ENCODE assay signal across 11 cellular contexts in genomic region chr3:52120576-52121458, GRCh38. TPM values are rescaled to one million over a fixed set of nuclear protein-coding genes. Genes with fewer than 3 reads are reported as not detected.
DNase-seq lines count a peak whose midpoint lies in the region; ATAC-seq and TF ChIP-seq lines count a peak whose summit lies in the region.
"Had no signal": no experiment of that assay in that cellular context is flagged by ENCODE, and none has a peak within 500 bp of the region (broad histone marks: within the 10 kb centered on the region; RNA-seq: fewer than 3 reads in every experiment).

No MANE protein-coding gene starts in this region.

- H3K4me1 ChIP-seq in Peyer's patch (peaks cover 0 to 10% (median 3%) of the 10 kb centered on the region in 4 donors), right atrium auricular region (peaks cover 0 to 38% of the 10 kb centered on the region in 2 donors), tibial artery (peaks cover 0 to 7% (median 0%) of the 10 kb centered on the region in 4 donors)
- H3K4me1 ChIP-seq: SJSA1 had no signal

- H3K27me3 Mint-ChIP-seq in activated CD4-positive, alpha-beta memory T cell treated with anti-CD3 and anti-CD28 coated beads, Interleukin-2, amount 10 ng/mL, durations not matched to agents 7 days and 5 days: no peaks in the 10 kb centered on the region
- H3K27me3 Mint-ChIP-seq in activated CD4-positive, alpha-beta memory T cell treated with anti-CD3 and anti-CD28 coated beads for 36 hours: no peaks in the 10 kb centered on the region

- no peak overlapping the region for H3K4me3 Mint-ChIP-seq in activated CD4-positive, alpha-beta memory T cell treated with anti-CD3 and anti-CD28 coated beads, Interleukin-2, amount 10 ng/mL, durations not matched to agents 7 days and 5 days
- H3K4me3 Mint-ChIP-seq in activated CD4-positive, alpha-beta memory T cell treated with anti-CD3 and anti-CD28 coated beads for 36 hours: no peak overlapping the region

- intact Hi-C loops in activated CD4-positive, alpha-beta memory T cell treated with anti-CD3 and anti-CD28 coated beads for 36 hours (cut with micrococcal nuclease): loop anchor here (5.0 kb wide), 1 partner anchor 179 kb away; the partner anchor contains the start of genes PARP3 and RRP9
- intact Hi-C loops in tibial artery (cut with DNase I; ENCODE audit: low total_unique reads): loop anchor here (2.0 to 5.0 kb wide), 2 partner anchors 64 to 116 kb away; partner anchors contain the start of gene DUSP7

- H3K4me1 Mint-ChIP-seq in activated CD4-positive, alpha-beta memory T cell treated with anti-CD3 and anti-CD28 coated beads, Interleukin-2, amount 10 ng/mL, durations not matched to agents 7 days and 5 days: peaks cover 15% of the 10 kb centered on the region
- no peaks in the 10 kb centered on the region for H3K4me1 Mint-ChIP-seq in activated CD4-positive, alpha-beta memory T cell treated with anti-CD3 and anti-CD28 coated beads for 36 hours (ENCODE audit: low read depth)

- H3K9me3 ChIP-seq in Peyer's patch: no peaks in the 10 kb centered on the region
- H3K9me3 ChIP-seq in right atrium auricular region: no peaks in the 10 kb centered on the region
- H3K9me3 ChIP-seq in tibial artery: no peaks in the 10 kb centered on the region
- H3K9me3 ChIP-seq: mucosa of descending colon, SJSA1 had no signal

- DNase-seq in activated CD4-positive, alpha-beta memory T cell treated with anti-CD3 and anti-CD28 coated beads, Interleukin-2, amount 10 ng/mL, durations not matched to agents 7 days and 5 days: no peak
- no peak for DNase-seq in activated CD4-positive, alpha-beta memory T cell treated with anti-CD3 and anti-CD28 coated beads for 36 hours
- DNase-seq in Peyer's patch: no peak
- DNase-seq in right atrium auricular region (ENCODE audit: low spot score): no peak
- no peak for DNase-seq in tibial artery
- DNase-seq in hypothalamus (lab: John Stamatoyannopoulos, UW): no peak
- DNase-seq in activated T-cell treated with anti-CD3 and anti-CD28 coated beads, Interleukin-2, amount 50 U/mL, for 48 hours: no peak
- DNase-seq: activated T-cell treated with anti-CD3 and anti-CD28 coated beads, Interleukin-2, amount 50 U/mL, for 1 hour had no signal

- no peak for TF ChIP-seq CTCF in Peyer's patch (IDR thresholded peaks at IDR 0.05)
- no peak for TF ChIP-seq CTCF in right atrium auricular region (IDR thresholded peaks at IDR 0.05)
- TF ChIP-seq CTCF in tibial artery (IDR thresholded peaks at IDR 0.05): no peak

- H3K36me3 ChIP-seq in Peyer's patch (no peaks in the 10 kb centered on the region), right atrium auricular region (no peaks in the 10 kb centered on the region), tibial artery (no peaks in the 10 kb centered on the region)

- H3K27ac ChIP-seq in Peyer's patch: peak overlapping the region; percentile 23 to 48 (median 38)
- H3K27ac ChIP-seq in right atrium auricular region: peak overlapping the region; percentile 75
- H3K27ac ChIP-seq in tibial artery: peak overlapping the region; percentile 25 to 30
- H3K27ac ChIP-seq: SJSA1 had no signal

- no peaks in the 10 kb centered on the region for H3K9me3 Mint-ChIP-seq in activated CD4-positive, alpha-beta memory T cell treated with anti-CD3 and anti-CD28 coated beads, Interleukin-2, amount 10 ng/mL, durations not matched to agents 7 days and 5 days
- H3K9me3 Mint-ChIP-seq in activated CD4-positive, alpha-beta memory T cell treated with anti-CD3 and anti-CD28 coated beads for 36 hours: no peaks in the 10 kb centered on the region

- POLR2A ChIA-PET in activated CD4-positive, alpha-beta memory T cell treated with anti-CD3 and anti-CD28 coated beads, Interleukin-2, amount 10 ng/mL, durations not matched to agents 7 days and 5 days (lab: Charles Lee): interaction anchor here (1.0 to 1.7 kb wide), 2 partner anchors 68 to 125 kb away, joined by 4 to 6 read pairs; partner anchors contain the start of gene RPL29
- POLR2A ChIA-PET in activated CD4-positive, alpha-beta memory T cell treated with anti-CD3 and anti-CD28 coated beads for 36 hours (lab: Charles Lee): no interaction called here

- no peak for ATAC-seq in GM19023 (IDR thresholded peaks at IDR 0.05; ENCODE audit: unreplicated experiment)

- H3K4me3 ChIP-seq in Peyer's patch: no peak overlapping the region
- no peak overlapping the region for H3K4me3 ChIP-seq in right atrium auricular region
- H3K4me3 ChIP-seq in tibial artery: no peak overlapping the region
- H3K4me3 ChIP-seq: mucosa of descending colon, SJSA1 had no signal

- peaks cover 25% of the 10 kb centered on the region for H3K36me3 Mint-ChIP-seq in activated CD4-positive, alpha-beta memory T cell treated with anti-CD3 and anti-CD28 coated beads, Interleukin-2, amount 10 ng/mL, durations not matched to agents 7 days and 5 days (ENCODE audit: low read depth)
- peaks cover 4% of the 10 kb centered on the region for H3K36me3 Mint-ChIP-seq in activated CD4-positive, alpha-beta memory T cell treated with anti-CD3 and anti-CD28 coated beads for 36 hours

- H3K27ac Mint-ChIP-seq in activated CD4-positive, alpha-beta memory T cell treated with anti-CD3 and anti-CD28 coated beads, Interleukin-2, amount 10 ng/mL, durations not matched to agents 7 days and 5 days: peak overlapping the region; percentile 71
- no peak overlapping the region for H3K27ac Mint-ChIP-seq in activated CD4-positive, alpha-beta memory T cell treated with anti-CD3 and anti-CD28 coated beads for 36 hours

- CTCF ChIA-PET in activated CD4-positive, alpha-beta memory T cell treated with anti-CD3 and anti-CD28 coated beads, Interleukin-2, amount 10 ng/mL, durations not matched to agents 7 days and 5 days (lab: Charles Lee): interaction anchor here (0.6 to 6.3 kb wide), 9 partner anchors 21 to 178 kb away, joined by 3 to 54 read pairs (median 4); partner anchors contain the start of genes PARP3 and RPL29
- CTCF ChIA-PET in activated CD4-positive, alpha-beta memory T cell treated with anti-CD3 and anti-CD28 coated beads for 36 hours (lab: Charles Lee): interaction anchor here (0.9 to 5.3 kb wide), 6 partner anchors 21 to 147 kb away, joined by 3 to 101 read pairs (median 10); partner anchors contain the start of genes ABHD14A, ABHD14B and DUSP7

- H3K27me3 ChIP-seq in Peyer's patch: no peaks in the 10 kb centered on the region
- no peaks in the 10 kb centered on the region for H3K27me3 ChIP-seq in right atrium auricular region
- H3K27me3 ChIP-seq in tibial artery: no peaks in the 10 kb centered on the region
- H3K27me3 ChIP-seq: SJSA1 had no signal

- TF ChIP-seq POLR2A in Peyer's patch (IDR thresholded peaks at IDR 0.05): no peak

RNA-seq across cellular contexts. Expression of gene POC1A, which starts 33.4 kb away (rescaled TPM):
- 10 to 100 TPM; 24.8 to 25.6 TPM for total RNA-seq in activated CD4-positive, alpha-beta memory T cell treated with anti-CD3 and anti-CD28 coated beads, Interleukin-2, amount 10 ng/mL, durations not matched to agents 7 days and 5 days
- total RNA-seq in activated CD4-positive, alpha-beta memory T cell treated with anti-CD3 and anti-CD28 coated beads for 36 hours: 10 to 100 TPM; 28.5 to 30.5 TPM
- total RNA-seq in Peyer's patch (1 to 10 TPM; 3.4 to 9.3 (median 6.5) TPM), right atrium auricular region (under 1 TPM; 0.47 to 0.78 TPM)
